Comparison of ENCODE assay signal across 1 cellular context in genomic region chr3:19934098-19934566, GRCh38.
TF ChIP-seq lines count a peak whose summit lies in the region.

EFHB (minus strand) TSS chr3:19934217; CDS start chr3:19934018, 199 bp downstream.

TF ChIP-seq in SK-N-SH, 30 proteins besides CTCF, POLR2A, EP300 and RAD21 (continued from another document):
- TF ChIP-seq, protein P1, sequence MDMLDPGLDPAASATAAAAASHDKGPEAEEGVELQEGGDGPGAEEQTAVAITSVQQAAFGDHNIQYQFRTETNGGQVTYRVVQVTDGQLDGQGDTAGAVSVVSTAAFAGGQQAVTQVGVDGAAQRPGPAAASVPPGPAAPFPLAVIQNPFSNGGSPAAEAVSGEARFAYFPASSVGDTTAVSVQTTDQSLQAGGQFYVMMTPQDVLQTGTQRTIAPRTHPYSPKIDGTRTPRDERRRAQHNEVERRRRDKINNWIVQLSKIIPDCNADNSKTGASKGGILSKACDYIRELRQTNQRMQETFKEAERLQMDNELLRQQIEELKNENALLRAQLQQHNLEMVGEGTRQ (IDR thresholded peaks at IDR 0.05; ENCODE audit: borderline replicate concordance, low read depth, low read length) = no peak
